ENCODE assay signal across 25 cellular contexts in genomic region chr3:26718295-26718694, GRCh38.
"Had no signal": no experiment of that assay in that cellular context is flagged by ENCODE, and none has a peak within 500 bp of the region (broad histone marks: within the 10 kb centered on the region; RNA-seq: fewer than 3 reads in every experiment).

No MANE protein-coding gene starts in this region.

- H3K4me1 ChIP-seq: colonic mucosa, esophagus squamous epithelium, foreskin keratinocyte, gastrocnemius medialis, heart left ventricle, heart right ventricle had no signal

- H3K9me3 Mint-ChIP-seq: dendritic cell treated with granulocyte-macrophage colony-stimulating factor and Interleukin-4, amounts not matched to agents 40 ng/mL and 50 ng/mL, for 4 days; endodermal cell had no signal

- H3K27ac Mint-ChIP-seq: dendritic cell treated with granulocyte-macrophage colony-stimulating factor and Interleukin-4, amounts not matched to agents 40 ng/mL and 50 ng/mL, for 4 days; effector memory CD8-positive, alpha-beta T cell; endodermal cell had no signal

- H3K4me3 Mint-ChIP-seq: dendritic cell treated with granulocyte-macrophage colony-stimulating factor and Interleukin-4, amounts not matched to agents 40 ng/mL and 50 ng/mL, for 4 days; effector memory CD8-positive, alpha-beta T cell; endodermal cell had no signal

- H3K4me3 ChIP-seq: colonic mucosa, coronary artery, dorsolateral prefrontal cortex, esophagus muscularis mucosa, esophagus squamous epithelium, gastrocnemius medialis, gastroesophageal sphincter, heart left ventricle, heart right ventricle had no signal

- H3K27ac ChIP-seq: colonic mucosa, coronary artery, epithelial cell of prostate, esophagus muscularis mucosa, esophagus squamous epithelium, foreskin keratinocyte, gastrocnemius medialis, gastroesophageal sphincter, heart left ventricle, heart right ventricle had no signal

- H3K36me3 ChIP-seq: colonic mucosa, esophagus muscularis mucosa, esophagus squamous epithelium, gastrocnemius medialis, gastroesophageal sphincter, heart left ventricle, heart right ventricle had no signal

- ATAC-seq: effector memory CD8-positive, alpha-beta T cell; esophagus mucosa; foreskin keratinocyte; gastrocnemius medialis; gastroesophageal sphincter; heart left ventricle; heart right ventricle had no signal

- H3K27me3 Mint-ChIP-seq: dendritic cell treated with granulocyte-macrophage colony-stimulating factor and Interleukin-4, amounts not matched to agents 40 ng/mL and 50 ng/mL, for 4 days; effector memory CD8-positive, alpha-beta T cell had no signal

- DNase-seq: colonic mucosa; cortex of kidney; dermis blood vessel endothelial cell; dorsolateral prefrontal cortex; effector CD4-positive, alpha-beta T cell; effector CD8-positive, alpha-beta T cell; effector memory CD4-positive, alpha-beta T cell; effector memory CD8-positive, alpha-beta T cell; endodermal cell; erythroblast; esophagus squamous epithelium; foreskin fibroblast; foreskin keratinocyte; foreskin melanocyte; gastrocnemius medialis; glutamatergic neuron; head of caudate nucleus; heart left ventricle; heart right ventricle had no signal

- H3K9me3 ChIP-seq: colonic mucosa, esophagus muscularis mucosa, esophagus squamous epithelium, gastrocnemius medialis, gastroesophageal sphincter had no signal

- H3K27me3 ChIP-seq: colonic mucosa, dorsolateral prefrontal cortex, esophagus muscularis mucosa, esophagus squamous epithelium, foreskin keratinocyte, gastrocnemius medialis, gastroesophageal sphincter, heart left ventricle, heart right ventricle had no signal
